In the genomic region with DNA sequence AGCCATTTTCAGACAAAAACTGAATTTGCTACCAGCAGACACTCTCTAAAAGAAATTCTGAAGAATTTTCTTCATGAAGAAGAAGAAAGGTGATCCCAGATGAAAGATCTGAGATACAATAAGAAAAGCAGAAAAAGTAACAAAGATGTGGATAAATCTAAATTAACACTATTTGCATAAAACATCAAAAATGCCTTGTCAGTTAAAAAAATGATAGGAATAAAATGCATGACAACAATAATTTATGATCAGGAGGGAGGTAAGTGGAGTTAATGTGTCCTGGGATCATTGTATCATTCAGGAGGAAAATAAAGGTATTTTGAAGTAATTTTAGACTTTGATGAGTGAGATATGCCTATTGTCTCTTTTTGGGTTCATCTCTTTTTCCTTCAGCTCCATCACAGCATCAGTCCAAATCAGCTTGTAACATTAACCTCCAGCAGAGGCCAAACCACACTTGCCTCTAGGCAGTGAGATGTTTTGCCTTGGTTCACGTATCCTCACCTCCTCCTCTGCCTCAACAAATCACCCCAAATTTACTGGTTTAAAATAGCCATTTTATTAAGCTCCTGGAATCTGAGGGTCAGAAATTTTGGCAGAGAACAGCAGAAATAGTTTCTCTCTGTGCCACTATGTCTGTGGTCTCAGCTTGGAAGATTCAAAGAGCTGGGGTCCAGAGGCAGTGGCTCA, we compare ENCODE assay signal across 22 cellular contexts.
"Had no signal": no experiment of that assay in that cellular context is flagged by ENCODE, and none has a peak within 500 bp of the region (broad histone marks: within the 10 kb centered on the region; RNA-seq: fewer than 3 reads in every experiment).

No MANE protein-coding gene starts in this region.

- H3K4me1 Mint-ChIP-seq: mesothelial cell of epicardium; naive B cell; neural crest cell; stimulated activated memory B cell treated with anti-CD40 and anti-IgM and Interleukin-4, amounts not matched to agents 10 μg/mL and 1 μg/mL and 100 μg/mL, for 72 hours had no signal

- H3K27ac Mint-ChIP-seq: activated CD4-positive, alpha-beta memory T cell treated with anti-CD3 and anti-CD28 coated beads for 36 hours; mesothelial cell of epicardium; naive B cell; stimulated activated memory B cell treated with anti-CD40 and anti-IgM and Interleukin-4, amounts not matched to agents 10 μg/mL and 1 μg/mL and 100 μg/mL, for 72 hours had no signal

- H3K4me3 Mint-ChIP-seq: activated CD4-positive, alpha-beta memory T cell treated with anti-CD3 and anti-CD28 coated beads for 36 hours; mesothelial cell of epicardium; naive B cell; neural crest cell; stimulated activated memory B cell treated with anti-CD40 and anti-IgM and Interleukin-4, amounts not matched to agents 10 μg/mL and 1 μg/mL and 100 μg/mL, for 72 hours had no signal

- DNase-seq: activated CD4-positive, alpha-beta memory T cell treated with anti-CD3 and anti-CD28 coated beads for 36 hours; activated CD4-positive, alpha-beta T cell treated with anti-CD3 and anti-CD28 coated beads for 4 hours; activated gamma-delta T cell treated with Interleukin-2 at 50 U/mL for 16 hours; activated naive CD4-positive, alpha-beta T cell treated with anti-CD3 and anti-CD28 coated beads, Interleukin-2, amount 50 U/mL, for 16 hours; amniotic stem cell; brain microvascular endothelial cell; kidney; left colon; mammary epithelial cell; naive B cell; occipital lobe; psoas muscle; sigmoid colon; small intestine; stimulated activated CD4-positive, alpha-beta T cell treated with anti-CD3 and anti-CD28 coated beads, Interleukin-4, amount 100 ng/mL, for 4 hours; stimulated activated CD8-positive, alpha-beta memory T cell treated with anti-CD3 and anti-CD28 coated beads, Interleukin-4, amount 100 ng/mL, for 48 hours; T-helper 1 cell; tibial artery had no signal

- H3K27me3 Mint-ChIP-seq: activated CD4-positive, alpha-beta memory T cell treated with anti-CD3 and anti-CD28 coated beads for 36 hours; naive B cell; stimulated activated memory B cell treated with anti-CD40 and anti-IgM and Interleukin-4, amounts not matched to agents 10 μg/mL and 1 μg/mL and 100 μg/mL, for 72 hours had no signal

- H3K36me3 Mint-ChIP-seq: mesothelial cell of epicardium; naive B cell; stimulated activated memory B cell treated with anti-CD40 and anti-IgM and Interleukin-4, amounts not matched to agents 10 μg/mL and 1 μg/mL and 100 μg/mL, for 72 hours had no signal

- H3K9me3 Mint-ChIP-seq: mesothelial cell of epicardium; neural crest cell; stimulated activated memory B cell treated with anti-CD40 and anti-IgM and Interleukin-4, amounts not matched to agents 10 μg/mL and 1 μg/mL and 100 μg/mL, for 72 hours had no signal

- ATAC-seq: gastroesophageal sphincter; left colon; psoas muscle; stimulated activated memory B cell treated with anti-CD40 and anti-IgM and Interleukin-4, amounts not matched to agents 10 μg/mL and 1 μg/mL and 100 μg/mL, for 72 hours had no signal
